In genomic region chr1:941027-941587, GRCh38 we compare ENCODE assay signal across 8 cellular contexts. TPM values are rescaled to one million over a fixed set of nuclear protein-coding genes. Genes with fewer than 3 reads are reported as not detected.
DNase-seq lines count a peak whose midpoint lies in the region; ATAC-seq and TF ChIP-seq lines count a peak whose summit lies in the region.

No MANE protein-coding gene starts in this region.

- H3K9me3 ChIP-seq in SJCRH30 (replicated peaks) (no peaks in the 10 kb centered on the region), esophagus squamous epithelium (no peaks in the 10 kb centered on the region), sigmoid colon (no peaks in the 10 kb centered on the region)

- TF ChIP-seq CTCF in GM12874 (IDR thresholded peaks at IDR 0.05; ENCODE audit: insufficient read depth, low read depth, low read length): 0 out of 2 replicates have a peak, but pooled peaks have one; percentile 11
- TF ChIP-seq CTCF in esophagus squamous epithelium (IDR thresholded peaks at IDR 0.05): no peak
- TF ChIP-seq CTCF in sigmoid colon (IDR thresholded peaks at IDR 0.05): no peak
- no peak for TF ChIP-seq CTCF in GM13976 (IDR thresholded peaks at IDR 0.05; ENCODE audit: borderline replicate concordance, control extremely low read depth, extremely low read depth, insufficient read depth, missing control alignments)

- H3K36me3 ChIP-seq in SJCRH30: peaks cover 18% of the 10 kb centered on the region
- peaks cover 0 to 26% (median 5%) of the 10 kb centered on the region in 3 donors for H3K36me3 ChIP-seq in esophagus squamous epithelium
- H3K36me3 ChIP-seq in sigmoid colon: peaks cover 0 to 17% (median 0%) of the 10 kb centered on the region in 4 donors

- H3K27ac ChIP-seq in SJCRH30: peak overlapping the region; percentile 93
- peak overlapping the region; percentile 21 to 49 (median 34) for H3K27ac ChIP-seq in esophagus squamous epithelium
- peak overlapping the region; percentile 63 to 75 (median 64) for H3K27ac ChIP-seq in sigmoid colon

- in situ Hi-C loops in GM13976 (cut with MboI; ENCODE audit: low sequenced_read_pairs, unreplicated experiment): no loop called here

- WGBS in esophagus squamous epithelium, 2 donors: no CpG with 5 or more reads among the region's 36 CpGs
- 2 to 3% methylated on average over 36 of the region's 36 CpGs for WGBS in sigmoid colon, 2 donors

- ATAC-seq in GM19397 (IDR thresholded peaks at IDR 0.05; ENCODE audit: unreplicated experiment) (no peak), GM21619 (IDR thresholded peaks at IDR 0.05; ENCODE audit: unreplicated experiment) (no peak)

- TF ChIP-seq EP300 in sigmoid colon (IDR thresholded peaks at IDR 0.05): no peak

- intact Hi-C loops in esophagus squamous epithelium (cut with DNase I): no loop called here
- intact Hi-C loops in sigmoid colon (cut with DNase I): loop anchor here (5.0 kb wide), 1 partner anchor 34 kb away; no protein-coding TSS in a partner anchor

- H3K4me1 ChIP-seq in SJCRH30: peaks cover 59% of the 10 kb centered on the region
- peaks cover 30 to 63% (median 36%) of the 10 kb centered on the region in 3 donors for H3K4me1 ChIP-seq in esophagus squamous epithelium
- peaks cover 0 to 40% (median 38%) of the 10 kb centered on the region in 4 donors for H3K4me1 ChIP-seq in sigmoid colon

- DNase-seq in SJCRH30 (no peak), esophagus squamous epithelium (lab: John Stamatoyannopoulos, UW) (no peak), sigmoid colon (no peak), GM13976 (ENCODE audit: low spot score) (no peak), OCI-M2 (lab: John Stamatoyannopoulos, UW; ENCODE audit: unreplicated experiment) (no peak)

- TF ChIP-seq POLR2A in esophagus squamous epithelium (IDR thresholded peaks at IDR 0.05): no peak
- no peak for TF ChIP-seq POLR2A in sigmoid colon (IDR thresholded peaks at IDR 0.05)

- no peaks in the 10 kb centered on the region for H3K27me3 ChIP-seq in SJCRH30
- peaks cover 26 to 78% (median 30%) of the 10 kb centered on the region in 4 donors for H3K27me3 ChIP-seq in esophagus squamous epithelium
- H3K27me3 ChIP-seq in sigmoid colon: peaks cover 47 to 78% (median 68%) of the 10 kb centered on the region in 3 donors

- peak overlapping the region; percentile 65 for H3K4me3 ChIP-seq in SJCRH30
- peak overlapping the region in 3 of 4 donors; percentile 26 to 69 (median 45) for H3K4me3 ChIP-seq in esophagus squamous epithelium
- H3K4me3 ChIP-seq in sigmoid colon: peak overlapping the region in 3 of 4 donors; percentile 39 to 49 (median 44)

RNA-seq across cellular contexts. Expression of gene SAMD11, which starts 17.4 kb away (rescaled TPM):
- 39.0 and 39.2 TPM in 2 replicates for total RNA-seq in SJCRH30 (2014; rRNA removed; shearing (Covaris generic))
- total RNA-seq in esophagus squamous epithelium: under 1 TPM in 3 of 4 donors, not detected in 1; 0.48 to 0.95 (median 0.57) TPM
- 1 to 10 TPM; 2.1 to 4.6 (median 4.2) TPM for total RNA-seq in sigmoid colon
- 1 to 10 TPM in 2 of 3 donors, under 1 TPM in 1; 0.60 to 4.9 (median 3.7) TPM for polyA plus RNA-seq in sigmoid colon

RNA-seq across cellular contexts. Expression of gene NOC2L, which starts 17.9 kb away (rescaled TPM):
- total RNA-seq in SJCRH30 (2014; rRNA removed; shearing (Covaris generic)): 147 and 150 TPM in 2 replicates
- total RNA-seq in esophagus squamous epithelium (10 to 100 TPM; 57.9 to 80.2 (median 60.4) TPM), sigmoid colon (10 to 100 TPM; 26.0 to 32.6 (median 27.8) TPM)
- 10 to 100 TPM; 25.4 to 81.6 (median 25.8) TPM for polyA plus RNA-seq in sigmoid colon

RNA-seq across cellular contexts. Expression of gene KLHL17, which starts 19.3 kb away (rescaled TPM):
- total RNA-seq in SJCRH30 (2014; rRNA removed; shearing (Covaris generic)): 8.4 and 15.1 TPM in 2 replicates
- total RNA-seq in esophagus squamous epithelium: 10 to 100 TPM in 3 of 4 donors, 1 to 10 TPM in 1; 8.7 to 13.8 (median 10.3) TPM
- 10 to 100 TPM in 1 of 4 donors, 1 to 10 TPM in 3; 4.5 to 10.5 (median 5.1) TPM for total RNA-seq in sigmoid colon
- 10 to 100 TPM in 1 of 3 donors, 1 to 10 TPM in 1, under 1 TPM in 1; 0.69 to 10.8 (median 1.2) TPM for polyA plus RNA-seq in sigmoid colon

RNA-seq across cellular contexts. Expression of gene PLEKHN1, which starts 25.2 kb away (rescaled TPM):
- total RNA-seq in SJCRH30 (2014; rRNA removed; shearing (Covaris generic)): 0.04 and 0.05 TPM in 2 replicates
- 10 to 100 TPM; 16.8 to 39.6 (median 23.4) TPM for total RNA-seq in esophagus squamous epithelium
- not detected for total RNA-seq in sigmoid colon
- 1 to 10 TPM in 1 of 3 donors, under 1 TPM in 1, not detected in 1; 0.46 to 1.5 TPM for polyA plus RNA-seq in sigmoid colon

RNA-seq across cellular contexts. Expression of gene PERM1, which starts 40.8 kb away (rescaled TPM):
- total RNA-seq in SJCRH30 (2014; rRNA removed; shearing (Covaris generic)): 0.13 TPM in 1 of 2 replicates, not detected in the other
- total RNA-seq in esophagus squamous epithelium: not detected
- under 1 TPM in 1 of 4 donors, not detected in 3; under 0.01 TPM for total RNA-seq in sigmoid colon
- under 1 TPM in 2 of 3 donors, not detected in 1; 0.16 to 0.69 TPM for polyA plus RNA-seq in sigmoid colon

Comparison
In these comparisons a context has a peak if more than half of its experiments do, and no peak if none do; other contexts are left out.
1. H3K27ac ChIP-seq: peak in every context shown above with its lines; median percentile 93 in SJCRH30; 64 in sigmoid colon; 34 in esophagus squamous epithelium.